In genomic region chr2:149218500-149218899, GRCh38 we compare ENCODE assay signal across 25 cellular contexts.
"Had no signal": no experiment of that assay in that cellular context is flagged by ENCODE, and none has a peak within 500 bp of the region (broad histone marks: within the 10 kb centered on the region; RNA-seq: fewer than 3 reads in every experiment).

No MANE protein-coding gene starts in this region.

- DNase-seq: activated CD4-positive, alpha-beta T cell treated with anti-CD3 and anti-CD28 coated beads for 4 hours; activated CD4-positive, alpha-beta T cell treated with anti-CD3 and anti-CD28 coated beads, Interleukin-2, amount 50 U/mL, for 4 hours; activated CD4-positive, CD25-positive, alpha-beta regulatory T cell; activated naive CD4-positive, alpha-beta T cell treated with Interleukin-2 at 50 U/mL for 16 hours; activated naive CD8-positive, alpha-beta T cell treated with anti-CD3 and anti-CD28 coated beads for 36 hours; activated T-cell treated with anti-CD3 and anti-CD28 coated beads for 4 hours; activated T-cell treated with anti-CD3 and anti-CD28 coated beads, Interleukin-2, amount 50 U/mL, for 72 hours; cerebellar nuclear complex; colonic mucosa; effector CD8-positive, alpha-beta T cell; kidney glomerular epithelial cell; left ventricle myocardium superior; mammary epithelial cell; naive thymus-derived CD8-positive, alpha-beta T cell; nucleus accumbens; pancreas; retina; sigmoid colon; stimulated activated CD4-positive, alpha-beta T cell treated with anti-CD3 and anti-CD28 coated beads, Interleukin-1b, Interleukin-23, amount 100 ng/mL, for 48 hours; stimulated activated CD4-positive, alpha-beta T cell treated with anti-CD3 and anti-CD28 coated beads, Interleukin-4, amount 100 ng/mL, for 4 hours; stimulated activated CD8-positive, alpha-beta memory T cell treated with anti-CD3 and anti-CD28 coated beads, Interleukin-4, amount 100 ng/mL, for 48 hours; stimulated activated naive B cell treated with anti-CD40 and anti-IgM and Interleukin-4, amounts not matched to agents 10 μg/mL and 1 μg/mL and 100 μg/mL, for 72 hours; stomach; thyroid gland; upper lobe of left lung had no signal

- ATAC-seq: activated T-cell treated with anti-CD3 and anti-CD28 coated beads, Interleukin-2, amount 50 U/mL, for 72 hours; left ventricle myocardium superior; naive thymus-derived CD8-positive, alpha-beta T cell; pancreas; stimulated activated naive B cell treated with anti-CD40 and anti-IgM and Interleukin-4, amounts not matched to agents 10 μg/mL and 1 μg/mL and 100 μg/mL, for 72 hours had no signal
